ENCODE assay signal across 9 cellular contexts in genomic region chrX:69028006-69028760, GRCh38.
DNase-seq lines count a peak whose midpoint lies in the region; ATAC-seq and TF ChIP-seq lines count a peak whose summit lies in the region.
"Had no signal": no experiment of that assay in that cellular context is flagged by ENCODE, and none has a peak within 500 bp of the region (broad histone marks: within the 10 kb centered on the region; RNA-seq: fewer than 3 reads in every experiment).

No MANE protein-coding gene starts in this region.

- H3K27ac Mint-ChIP-seq in endothelial cell (ENCODE audit: unreplicated experiment) (no peak overlapping the region), natural killer cell (no peak overlapping the region)
- H3K27ac Mint-ChIP-seq in CD4-positive, alpha-beta T cell: no peak overlapping the region

- H3K27me3 Mint-ChIP-seq in endothelial cell (ENCODE audit: unreplicated experiment) (peaks cover 1% of the 10 kb centered on the region), natural killer cell (ENCODE audit: low read depth in 2 of 2) (no peaks in the 10 kb centered on the region)
- no peaks in the 10 kb centered on the region for H3K27me3 Mint-ChIP-seq in CD4-positive, alpha-beta T cell

- H3K4me1 Mint-ChIP-seq in endothelial cell (ENCODE audit: unreplicated experiment) (peaks cover 13% of the 10 kb centered on the region), natural killer cell (no peaks in the 10 kb centered on the region)
- no peaks in the 10 kb centered on the region for H3K4me1 Mint-ChIP-seq in CD4-positive, alpha-beta T cell (ENCODE audit: low read depth)

- no peaks in the 10 kb centered on the region for H3K36me3 Mint-ChIP-seq in endothelial cell (ENCODE audit: low read depth, unreplicated experiment)
- no peaks in the 10 kb centered on the region for H3K36me3 Mint-ChIP-seq in CD4-positive, alpha-beta T cell (ENCODE audit: low read depth)
- no peaks in the 10 kb centered on the region for H3K36me3 Mint-ChIP-seq in natural killer cell

- POLR2A ChIA-PET in CD4-positive, alpha-beta T cell (lab: Charles Lee): no interaction called here

- CTCF ChIA-PET in CD4-positive, alpha-beta T cell (lab: Charles Lee): no interaction called here

- no peak for TF ChIP-seq CTCF in GM06990 (IDR thresholded peaks at IDR 0.05; ENCODE audit: insufficient read depth, low read length, poor library complexity, severe bottlenecking)
- no peak for TF ChIP-seq CTCF in endothelial cell (IDR thresholded peaks at IDR 0.05; ENCODE audit: unreplicated experiment)
- no peak for TF ChIP-seq CTCF in CD4-positive, alpha-beta T cell (IDR thresholded peaks at IDR 0.05)
- TF ChIP-seq CTCF in natural killer cell (IDR thresholded peaks at IDR 0.05): no peak

- H3K27ac ChIP-seq in CD4-positive, alpha-beta T cell (ENCODE audit: low read depth, low read length): no peak overlapping the region

- no peaks in the 10 kb centered on the region for H3K27me3 ChIP-seq in GM06990 (replicated peaks; ENCODE audit: control insufficient read depth, insufficient read depth, low read length)
- no peaks in the 10 kb centered on the region for H3K27me3 ChIP-seq in CD4-positive, alpha-beta T cell (ENCODE audit: control insufficient read depth, insufficient read depth, low read length)
- H3K27me3 ChIP-seq: spleen had no signal

- peak; percentile 37 for DNase-seq in GM06990 (ENCODE audit: extremely low read depth, insufficient read length)
- DNase-seq in dermis blood vessel endothelial cell: peak; percentile 85
- DNase-seq in endothelial cell (ENCODE audit: low spot score): no peak
- no peak for DNase-seq in CD4-positive, alpha-beta T cell
- no peak for DNase-seq in natural killer cell
- DNase-seq in OCI-M2 (lab: John Stamatoyannopoulos, UW; ENCODE audit: unreplicated experiment): no peak
- DNase-seq: spleen had no signal

- intact Hi-C loops in CD4-positive, alpha-beta T cell (cut with DNase I, micrococcal nuclease): no loop called here
- intact Hi-C loops in natural killer cell (cut with micrococcal nuclease): no loop called here

- no peak overlapping the region for H3K4me3 ChIP-seq in GM06990 (replicated peaks; ENCODE audit: low read depth, low read length)
- H3K4me3 ChIP-seq: spleen had no signal

- ATAC-seq in GM19467 (IDR thresholded peaks at IDR 0.05; ENCODE audit: unreplicated experiment) (peak; percentile 90), HG03196 (IDR thresholded peaks at IDR 0.05; ENCODE audit: unreplicated experiment) (peak; percentile 89), natural killer cell (no peak)
- ATAC-seq in CD4-positive, alpha-beta T cell (ENCODE audit: poor library complexity): no peak

- H3K36me3 ChIP-seq in GM06990 (ENCODE audit: control insufficient read depth, insufficient read depth, low read length): no peaks in the 10 kb centered on the region
- H3K36me3 ChIP-seq: spleen had no signal

- H3K4me3 Mint-ChIP-seq in endothelial cell (ENCODE audit: unreplicated experiment) (no peak overlapping the region), natural killer cell (no peak overlapping the region)
- H3K4me3 Mint-ChIP-seq in CD4-positive, alpha-beta T cell: no peak overlapping the region

- H3K9me3 ChIP-seq in CD4-positive, alpha-beta T cell (ENCODE audit: control insufficient read depth, low read length): no peaks in the 10 kb centered on the region
- H3K9me3 ChIP-seq: spleen had no signal

- H3K9me3 Mint-ChIP-seq in endothelial cell (ENCODE audit: unreplicated experiment) (no peaks in the 10 kb centered on the region), natural killer cell (no peaks in the 10 kb centered on the region)
- H3K9me3 Mint-ChIP-seq in CD4-positive, alpha-beta T cell: no peaks in the 10 kb centered on the region

Comparison
In these comparisons a context has a peak if more than half of its experiments do, and no peak if none do; other contexts are left out.
1. DNase-seq: peak in GM06990 (single experiment) and dermis blood vessel endothelial cell (single experiment); none in endothelial cell (single experiment), CD4-positive, alpha-beta T cell (0 of 10), natural killer cell (single experiment) and OCI-M2 (single experiment).
2. ATAC-seq: peak in GM19467 (single experiment) and HG03196 (single experiment); none in CD4-positive, alpha-beta T cell (single experiment) and natural killer cell (0 of 3).